In genomic region chr3:14657579-14657978, GRCh38 we compare ENCODE assay signal across 21 cellular contexts. TPM values are rescaled to one million over a fixed set of nuclear protein-coding genes. Genes with fewer than 3 reads are reported as not detected.
"Had no signal": no experiment of that assay in that cellular context is flagged by ENCODE, and none has a peak within 500 bp of the region (broad histone marks: within the 10 kb centered on the region; RNA-seq: fewer than 3 reads in every experiment).

No MANE protein-coding gene starts in this region.

- H3K27me3 Mint-ChIP-seq: activated CD4-positive, alpha-beta T cell treated with anti-CD3 and anti-CD28 coated beads, Interleukin-2, amount 10 ng/mL, durations not matched to agents 7 days and 5 days; memory B cell had no signal

- H3K9me3 ChIP-seq: adrenal gland, gastroesophageal sphincter, left lung, psoas muscle, right lobe of liver, SK-N-SH, testis, upper lobe of right lung had no signal

- ATAC-seq: gastroesophageal sphincter, left lung, psoas muscle, right lobe of liver, upper lobe of right lung, WTC11 had no signal

- H3K27me3 ChIP-seq: adrenal gland, gastroesophageal sphincter, left lung, right lobe of liver, testis, upper lobe of right lung had no signal

- H3K4me3 ChIP-seq: adrenal gland, coronary artery, gastroesophageal sphincter, left lung, psoas muscle, right lobe of liver, testis, upper lobe of right lung had no signal

- H3K9me3 Mint-ChIP-seq: activated CD4-positive, alpha-beta T cell treated with anti-CD3 and anti-CD28 coated beads, Interleukin-2, amount 10 ng/mL, durations not matched to agents 7 days and 5 days; memory B cell; nephron; WTC11 had no signal

- H3K27ac ChIP-seq: adrenal gland, coronary artery, epithelial cell of prostate, gastroesophageal sphincter, left lung, psoas muscle, right lobe of liver, testis, upper lobe of right lung had no signal

- DNase-seq: activated CD4-positive, alpha-beta T cell treated with anti-CD3 and anti-CD28 coated beads, Interleukin-2, amount 10 ng/mL, durations not matched to agents 7 days and 5 days; activated CD8-positive, alpha-beta memory T cell treated with anti-CD3 and anti-CD28 coated beads, Interleukin-2, amount 50 U/mL, for 48 hours; activated effector memory CD4-positive, alpha-beta T cell treated with Interleukin-2 at 50 U/mL for 16 hours; adrenal gland; caudate nucleus; effector CD8-positive, alpha-beta T cell; left lung; psoas muscle; right lobe of liver; SK-N-SH; stimulated activated naive CD4-positive, alpha-beta T cell treated with Interleukin-2 at 50 U/mL for 16 hours; testis; upper lobe of right lung had no signal

- H3K4me3 Mint-ChIP-seq: activated CD4-positive, alpha-beta T cell treated with anti-CD3 and anti-CD28 coated beads, Interleukin-2, amount 10 ng/mL, durations not matched to agents 7 days and 5 days; memory B cell; nephron; WTC11 had no signal

- H3K27ac Mint-ChIP-seq: activated CD4-positive, alpha-beta T cell treated with anti-CD3 and anti-CD28 coated beads, Interleukin-2, amount 10 ng/mL, durations not matched to agents 7 days and 5 days; memory B cell; nephron; WTC11 had no signal

RNA-seq across cellular contexts. Expression of gene C3orf20, which starts 17.4 kb away (rescaled TPM):
- total RNA-seq: mucosa of gallbladder, WTC11 had no signal
- polyA plus RNA-seq: adrenal gland, keratinocyte, SK-N-SH had no signal
